Comparison of ENCODE assay signal across 12 cellular contexts in the genomic region with DNA sequence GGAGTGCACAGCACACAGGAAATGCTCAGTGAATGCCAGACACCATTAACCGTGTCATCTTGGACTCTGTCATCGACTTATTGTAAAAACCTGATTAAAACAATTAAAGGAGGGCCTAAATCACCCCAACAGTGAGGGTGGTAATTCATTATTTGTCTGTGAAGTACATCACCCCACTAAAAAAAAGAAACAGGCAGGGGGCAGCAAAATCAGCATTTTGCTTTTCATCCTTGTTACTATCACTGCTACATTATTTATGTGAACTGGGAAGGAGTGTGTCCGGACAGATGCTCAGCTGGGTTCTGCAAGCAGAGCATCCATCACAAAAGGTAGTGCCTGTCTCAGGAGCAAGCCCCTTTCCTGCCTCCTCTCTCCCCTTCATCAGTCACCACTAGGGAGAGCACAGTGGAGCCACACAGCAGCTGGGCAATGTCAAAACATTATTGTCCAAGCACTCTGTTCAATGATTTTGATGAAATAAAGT.
DNase-seq lines count a peak whose midpoint lies in the region; ATAC-seq, FAIRE-seq and TF ChIP-seq lines count a peak whose summit lies in the region.
"Had no signal": no experiment of that assay in that cellular context is flagged by ENCODE, and none has a peak within 500 bp of the region (broad histone marks: within the 10 kb centered on the region; RNA-seq: fewer than 3 reads in every experiment).

No MANE protein-coding gene starts in this region.

- ATAC-seq in GM12878 (peak; percentile 58), GM21723 (IDR thresholded peaks at IDR 0.05; ENCODE audit: unreplicated experiment) (no peak)
- ATAC-seq: activated naive CD4-positive, alpha-beta T cell treated with anti-CD3 and anti-CD28 coated beads, Interleukin-2, amount 50 U/mL, for 72 hours had no signal

- H3K9me3 ChIP-seq in HEK293 (ENCODE audit: control insufficient read depth, insufficient read depth, low read depth, low read length) (no peaks in the 10 kb centered on the region), GM12878 (replicated peaks; ENCODE audit: control insufficient read depth, insufficient read depth, low read length) (no peaks in the 10 kb centered on the region), mesodermal cell (ENCODE audit: control insufficient read depth, low read length) (no peaks in the 10 kb centered on the region)

- RAD21 ChIA-PET in GM12878 (lab: Charles Lee; ENCODE audit: unreplicated experiment) = interaction anchor here (1.0 to 4.0 kb wide), 5 partner anchors 8 to 130 kb away, joined by 3 to 31 read pairs (median 6); no protein-coding TSS in a partner anchor

- WGBS in GM12878 (ENCODE audit: insufficient coverage, insufficient replicate concordance, low lambda C conversion rate, missing lambda C conversion rate) = 67% methylated on average over 3 of the region's 3 CpGs
- 80 to 100% methylated on average over 1 of the region's 3 CpGs for WGBS in mesodermal cell (ENCODE audit: insufficient coverage in 2 of 2), 2 experiments

- in situ Hi-C loops in GM12878 (cut with MboI) = no loop called here

- POLR2A ChIA-PET in HEK293 (lab: Yijun Ruan, JAX) (no interaction called here), GM12878 (lab: Charles Lee) (interaction anchor here (0.9 to 1.2 kb wide), 2 partner anchors 15 to 19 kb away, joined by 3 to 4 read pairs; no protein-coding TSS in a partner anchor)

- H3K4me3 ChIP-seq in HEK293 (ENCODE audit: low read depth, low read length) = no peak overlapping the region
- H3K4me3 ChIP-seq in GM12878 = no peak overlapping the region
- H3K4me3 ChIP-seq in mesodermal cell (ENCODE audit: extremely low read depth, insufficient read depth, low read length, poor library complexity, severe bottlenecking) = no peak overlapping the region

- SMC1A ChIA-PET in GM12878 (lab: Charles Lee; ENCODE audit: uncharacterized antibody, unreplicated experiment) = interaction anchor here (0.8 to 3.3 kb wide), 10 partner anchors 9 to 130 kb away, joined by 3 to 20 read pairs (median 4); no protein-coding TSS in a partner anchor

- peaks cover 14% of the 10 kb centered on the region for H3K79me2 ChIP-seq in GM12878 (ENCODE audit: control insufficient read depth, insufficient read depth, low read length)

- peaks cover 21% of the 10 kb centered on the region for H3K4me1 ChIP-seq in HEK293 (ENCODE audit: control insufficient read depth, insufficient read depth, low read length)
- peaks cover 23% of the 10 kb centered on the region for H3K4me1 ChIP-seq in GM12878 (ENCODE audit: control insufficient read depth, insufficient read depth, low read length)
- H3K4me1 ChIP-seq in mesodermal cell (ENCODE audit: control insufficient read depth, insufficient read depth, low read length, poor library complexity, severe bottlenecking) = peaks cover 33% of the 10 kb centered on the region

- DNase-seq in DMS153 (lab: John Stamatoyannopoulos, UW) (peak; percentile 47), GM12878 (ENCODE audit: low read depth, low spot score) (no peak), amniotic stem cell (lab: John Stamatoyannopoulos, UW) (no peak), NOMO-1 (lab: John Stamatoyannopoulos, UW; ENCODE audit: unreplicated experiment in 2 of 2) (no peak), NCI-H1105 (lab: John Stamatoyannopoulos, UW) (no peak)
- DNase-seq: effector CD8-positive, alpha-beta T cell had no signal

- intact Hi-C loops in GM12878 (cut with micrococcal nuclease; ENCODE audit: unreplicated experiment) = no loop called here

- H4K20me1 ChIP-seq in GM12878 (ENCODE audit: control insufficient read depth, insufficient read depth) = no peaks in the 10 kb centered on the region

- TF ChIP-seq RAD21 in GM12878 (IDR thresholded peaks at IDR 0.05; ENCODE audit: insufficient read depth, low read depth, low read length) = peak; percentile 23; the same call in 1 of the 2 replicates

- TF ChIP-seq POLR2A in GM12878 (IDR thresholded peaks at IDR 0.05; ENCODE audit: low read depth, low read length) = no peak

- H3K27me3 ChIP-seq in GM12878 (replicated peaks in 1 of 2; ENCODE audit: control insufficient read depth in 2 of 2, insufficient read depth in 2 of 2, low read length in 1 of 2) = no peaks in the 10 kb centered on the region

- CTCF ChIA-PET in HEK293 (lab: Yijun Ruan, JAX) = interaction anchor here (0.5 to 3.1 kb wide), 8 partner anchors 8 to 144 kb away, joined by 3 to 14 read pairs (median 4); no protein-coding TSS in a partner anchor
- CTCF ChIA-PET in GM12878 (lab: Yijun Ruan, JAX) = interaction anchor here (1.0 to 4.8 kb wide), 12 partner anchors 9 to 157 kb away, joined by 3 to 50 read pairs (median 6); no protein-coding TSS in a partner anchor

- no peak overlapping the region for H3K27ac ChIP-seq in HEK293 (ENCODE audit: extremely low read depth, low read depth, low read length)
- H3K27ac ChIP-seq in GM12878 (ENCODE audit: control insufficient read depth, insufficient read depth) = no peak overlapping the region
- H3K27ac ChIP-seq in mesodermal cell (ENCODE audit: low read depth, low read length, severe bottlenecking) = peak overlapping the region; percentile 32

- H3K9ac ChIP-seq in GM12878 (ENCODE audit: control insufficient read depth, insufficient read depth, low read length) = no peak overlapping the region

- BruUV-seq in GM12878 (replicated peaks; lab: Mats Ljungman, UMichigan) = no TSS peak

- no peak for TF ChIP-seq EP300 in GM12878 (IDR thresholded peaks at IDR 0.05; ENCODE audit: borderline replicate concordance in 1 of 2, control insufficient read depth in 1 of 2, low read depth in 2 of 2, low read length in 2 of 2)

- H2AFZ ChIP-seq in GM12878 (ENCODE audit: control insufficient read depth, low read depth, low read length) = no peak overlapping the region

- TF ChIP-seq CTCF in HEK293 (tag by site-specific recombination; IDR thresholded peaks at IDR 0.05) = peak; percentile 27
- peak; percentile 15 to 40 (median 22); a peak in 4 of 6 replicates for TF ChIP-seq CTCF in GM12878 (IDR thresholded peaks at IDR 0.05 in 2 of 3, conservative IDR thresholded peaks at IDR 0.05 in 1 of 3; ENCODE audit: control insufficient read depth in 2 of 3, extremely low read depth in 1 of 3, insufficient read depth in 1 of 3, low read depth in 3 of 3, low read length in 3 of 3)

- no peaks in the 10 kb centered on the region for H3K36me3 ChIP-seq in HEK293 (ENCODE audit: control insufficient read depth in 2 of 2, insufficient read depth in 1 of 2, low read length in 2 of 2)
- no peaks in the 10 kb centered on the region for H3K36me3 ChIP-seq in GM12878 (ENCODE audit: control insufficient read depth in 2 of 2, insufficient read depth in 2 of 2, low read length in 1 of 2)
- peaks cover 9% of the 10 kb centered on the region for H3K36me3 ChIP-seq in mesodermal cell (ENCODE audit: control insufficient read depth, insufficient read depth, low read length)

- H3K4me2 ChIP-seq in GM12878 (ENCODE audit: control insufficient read depth, insufficient read depth) = no peak overlapping the region

- no peak for FAIRE-seq in GM12878 (lab: Jason Lieb, UNC)
- FAIRE-seq: keratinocyte, RCC 7860 had no signal

TF ChIP-seq in HEK293, 187 proteins besides CTCF, POLR2A, EP300 and RAD21:
- peak; percentile 58 for TF ChIP-seq ZBTB17 (tag by site-specific recombination; IDR thresholded peaks at IDR 0.05)
- TF ChIP-seq FEZF1 (tag by site-specific recombination; IDR thresholded peaks at IDR 0.05) = 0 out of 2 replicates have a peak, but pooled peaks have one; percentile 8
- TF ChIP-seq ZNF600 (tag by site-specific recombination; IDR thresholded peaks at IDR 0.05) = peak; percentile 71; the same call in 1 of the 2 replicates
- TF ChIP-seq HOXC10 (CRISPR knock-in tag; IDR thresholded peaks at IDR 0.05) = no peak
- TF ChIP-seq, protein P1, sequence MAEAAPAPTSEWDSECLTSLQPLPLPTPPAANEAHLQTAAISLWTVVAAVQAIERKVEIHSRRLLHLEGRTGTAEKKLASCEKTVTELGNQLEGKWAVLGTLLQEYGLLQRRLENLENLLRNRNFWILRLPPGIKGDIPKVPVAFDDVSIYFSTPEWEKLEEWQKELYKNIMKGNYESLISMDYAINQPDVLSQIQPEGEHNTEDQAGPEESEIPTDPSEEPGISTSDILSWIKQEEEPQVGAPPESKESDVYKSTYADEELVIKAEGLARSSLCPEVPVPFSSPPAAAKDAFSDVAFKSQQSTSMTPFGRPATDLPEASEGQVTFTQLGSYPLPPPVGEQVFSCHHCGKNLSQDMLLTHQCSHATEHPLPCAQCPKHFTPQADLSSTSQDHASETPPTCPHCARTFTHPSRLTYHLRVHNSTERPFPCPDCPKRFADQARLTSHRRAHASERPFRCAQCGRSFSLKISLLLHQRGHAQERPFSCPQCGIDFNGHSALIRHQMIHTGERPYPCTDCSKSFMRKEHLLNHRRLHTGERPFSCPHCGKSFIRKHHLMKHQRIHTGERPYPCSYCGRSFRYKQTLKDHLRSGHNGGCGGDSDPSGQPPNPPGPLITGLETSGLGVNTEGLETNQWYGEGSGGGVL (tag by site-specific recombination; IDR thresholded peaks at IDR 0.05) = no peak
TF ChIP-seq in HEK293: peak in this region for 3.

TF ChIP-seq in GM12878, 131 proteins besides CTCF, POLR2A, EP300 and RAD21:
- no peak for TF ChIP-seq SMAD1 (IDR thresholded peaks at IDR 0.05; ENCODE audit: low read depth, partially characterized antibody)
